In the genomic region with DNA sequence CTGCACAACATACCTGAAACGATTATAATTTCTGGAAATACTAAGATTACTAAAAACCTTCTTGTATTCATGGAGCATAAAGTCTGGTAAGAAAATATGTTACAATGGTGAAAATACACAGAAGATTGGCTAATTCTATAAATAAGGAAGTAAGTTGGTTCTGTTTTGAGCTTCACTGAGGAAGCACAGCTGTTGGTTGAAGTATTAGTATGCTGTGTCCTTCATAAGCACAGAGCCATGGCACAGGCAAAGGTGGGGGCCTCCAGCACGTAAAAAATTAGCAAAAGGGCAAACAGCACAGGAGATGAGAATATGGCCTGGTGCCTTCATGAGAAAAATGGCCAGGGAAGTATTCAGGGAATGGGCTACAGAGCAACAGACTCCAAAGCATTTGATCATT, we compare ENCODE assay signal across 14 cellular contexts. TPM values are rescaled to one million over a fixed set of nuclear protein-coding genes. Genes with fewer than 3 reads are reported as not detected.
DNase-seq lines count a peak whose midpoint lies in the region; ATAC-seq and TF ChIP-seq lines count a peak whose summit lies in the region.
"Had no signal": no experiment of that assay in that cellular context is flagged by ENCODE, and none has a peak within 500 bp of the region (broad histone marks: within the 10 kb centered on the region; RNA-seq: fewer than 3 reads in every experiment).

No MANE protein-coding gene starts in this region.

- H3K27me3 Mint-ChIP-seq in T-helper 17 cell, result peaks cover 50% of the 10 kb centered on the region
- H3K27me3 Mint-ChIP-seq in activated T-helper 17 cell treated with anti-CD3 and anti-CD28 coated beads, Interleukin-2, amount 50 U/mL, for 72 hours, result peaks cover 23% of the 10 kb centered on the region

- no peak for TF ChIP-seq CTCF in GM13976 (IDR thresholded peaks at IDR 0.05; ENCODE audit: borderline replicate concordance, control extremely low read depth, extremely low read depth, insufficient read depth, missing control alignments)

- in situ Hi-C loops in GM13976 (cut with MboI; ENCODE audit: low sequenced_read_pairs, unreplicated experiment), result no loop called here

- peak overlapping the region; percentile 29 for H3K27ac Mint-ChIP-seq in T-helper 17 cell
- H3K27ac Mint-ChIP-seq in activated T-helper 17 cell treated with anti-CD3 and anti-CD28 coated beads, Interleukin-2, amount 50 U/mL, for 72 hours, result no peak overlapping the region
- H3K27ac Mint-ChIP-seq: activated CD8-positive, alpha-beta T cell treated with anti-CD3 and anti-CD28 coated beads for 36 hours; activated naive CD8-positive, alpha-beta T cell had no signal

- H3K36me3 Mint-ChIP-seq in T-helper 17 cell (ENCODE audit: low read depth), result peaks cover 2% of the 10 kb centered on the region
- no peaks in the 10 kb centered on the region for H3K36me3 Mint-ChIP-seq in activated T-helper 17 cell treated with anti-CD3 and anti-CD28 coated beads, Interleukin-2, amount 50 U/mL, for 72 hours (ENCODE audit: low read depth)
- H3K36me3 Mint-ChIP-seq: activated naive CD8-positive, alpha-beta T cell had no signal

- peak; percentile 36 for DNase-seq in GM13976 (ENCODE audit: low spot score)
- DNase-seq in T-helper 17 cell, result no peak
- no peak for DNase-seq in hippocampal formation (lab: John Stamatoyannopoulos, UW)
- DNase-seq in NCI-H446 (lab: John Stamatoyannopoulos, UW), result no peak
- DNase-seq: activated CD8-positive, alpha-beta T cell treated with anti-CD3 and anti-CD28 coated beads for 36 hours; MG63; NCI-H774; sigmoid colon; transverse colon had no signal

- no peaks in the 10 kb centered on the region for H3K9me3 Mint-ChIP-seq in activated T-helper 17 cell treated with anti-CD3 and anti-CD28 coated beads, Interleukin-2, amount 50 U/mL, for 72 hours
- H3K9me3 Mint-ChIP-seq: activated CD8-positive, alpha-beta T cell treated with anti-CD3 and anti-CD28 coated beads for 36 hours had no signal

- peaks cover 10% of the 10 kb centered on the region for H3K4me1 Mint-ChIP-seq in T-helper 17 cell
- peaks cover 10% of the 10 kb centered on the region for H3K4me1 Mint-ChIP-seq in activated T-helper 17 cell treated with anti-CD3 and anti-CD28 coated beads, Interleukin-2, amount 50 U/mL, for 72 hours

- H3K4me3 Mint-ChIP-seq in T-helper 17 cell, result no peak overlapping the region
- no peak overlapping the region for H3K4me3 Mint-ChIP-seq in activated T-helper 17 cell treated with anti-CD3 and anti-CD28 coated beads, Interleukin-2, amount 50 U/mL, for 72 hours
- H3K4me3 Mint-ChIP-seq: activated CD8-positive, alpha-beta T cell treated with anti-CD3 and anti-CD28 coated beads for 36 hours; activated naive CD8-positive, alpha-beta T cell had no signal

- no peaks in the 10 kb centered on the region for H3K9me3 ChIP-seq in T-helper 17 cell (ENCODE audit: control insufficient read depth, low read length, poor library complexity, severe bottlenecking)
- H3K9me3 ChIP-seq: MG63, sigmoid colon, transverse colon had no signal

- ATAC-seq in GM21515 (IDR thresholded peaks at IDR 0.05; ENCODE audit: unreplicated experiment), result peak; percentile 48
- ATAC-seq in HG03460 (IDR thresholded peaks at IDR 0.05; ENCODE audit: unreplicated experiment), result peak; percentile 41
- no peak for ATAC-seq in T-helper 17 cell
- ATAC-seq in activated T-helper 17 cell treated with anti-CD3 and anti-CD28 coated beads, Interleukin-2, amount 50 U/mL, for 72 hours (replicated peaks), result no peak
- ATAC-seq in GM18511 (IDR thresholded peaks at IDR 0.05; ENCODE audit: unreplicated experiment), result no peak
- ATAC-seq: activated CD8-positive, alpha-beta T cell treated with anti-CD3 and anti-CD28 coated beads for 36 hours had no signal

RNA-seq across cellular contexts. Expression of gene ANKRD62, which starts 40.3 kb away (rescaled TPM):
- total RNA-seq in T-helper 17 cell, result not detected
- not detected for total RNA-seq in activated T-helper 17 cell treated with anti-CD3 and anti-CD28 coated beads, Interleukin-2, amount 50 U/mL, for 72 hours
- total RNA-seq: activated CD8-positive, alpha-beta T cell treated with anti-CD3 and anti-CD28 coated beads for 36 hours had no signal

Comparison
In these comparisons a context has a peak if more than half of its experiments do, and no peak if none do; other contexts are left out.
1. ATAC-seq: peak in GM21515 (single experiment) and HG03460 (single experiment); none in T-helper 17 cell (single experiment), activated T-helper 17 cell treated with anti-CD3 and anti-CD28 coated beads, Interleukin-2, amount 50 U/mL, for 72 hours (single experiment) and GM18511 (single experiment).